26 cellular contexts compared by ENCODE assay signal in genomic region chr1:116440731-116441130, GRCh38.
A peak's percentile ranks its signal among the peaks of the same experiment; 100 is the strongest.
DNase-seq lines count a peak whose midpoint lies in the region; ATAC-seq, FAIRE-seq and TF ChIP-seq lines count a peak whose summit lies in the region.
"Had no signal": no experiment of that assay in that cellular context is flagged by ENCODE, and none has a peak within 500 bp of the region (broad histone marks: within the 10 kb centered on the region; RNA-seq: fewer than 3 reads in every experiment).

No MANE protein-coding gene starts in this region.

- POLR2A ChIA-PET in HEK293 (lab: Yijun Ruan, JAX), result no interaction called here
- POLR2A ChIA-PET in K562 (lab: Yijun Ruan, JAX), result interaction anchor here (1.0 kb wide), 1 partner anchor 22 kb away, joined by 5 read pairs; no protein-coding TSS in a partner anchor

- H3K4me3 Mint-ChIP-seq in neural progenitor cell, result no peak overlapping the region
- H3K4me3 Mint-ChIP-seq: CD4-positive, alpha-beta T cell; CD8-positive, alpha-beta memory T cell had no signal

- H3K9me3 Mint-ChIP-seq in neural progenitor cell, result no peaks in the 10 kb centered on the region
- H3K9me3 Mint-ChIP-seq: CD4-positive, alpha-beta T cell; CD8-positive, alpha-beta memory T cell had no signal

- no TSS peak for BruUV-seq in K562 (replicated peaks; lab: Mats Ljungman, UMichigan)

- H3K4me3 ChIP-seq in HEK293 (ENCODE audit: low read depth, low read length), result no peak overlapping the region
- H3K4me3 ChIP-seq in K562, result no peak overlapping the region
- no peak overlapping the region for H3K4me3 ChIP-seq in neural progenitor cell
- no peak overlapping the region for H3K4me3 ChIP-seq in thoracic aorta
- no peak overlapping the region for H3K4me3 ChIP-seq in lower leg skin (ENCODE audit: low read depth, poor library complexity, severe bottlenecking)
- H3K4me3 ChIP-seq in brain microvascular endothelial cell (ENCODE audit: low read depth, low read length), result no peak overlapping the region
- H3K4me3 ChIP-seq: A549; BLaER1 treated with 17β-estradiol and CSF1 and Interleukin-3, amounts not matched to agents 10 nM and 100 nM had no signal

- TF ChIP-seq POLR2A in K562 (conservative IDR thresholded peaks at IDR 0.05) (no peak), lower leg skin (IDR thresholded peaks at IDR 0.05) (no peak)

- H3K27me3 Mint-ChIP-seq in neural progenitor cell (ENCODE audit: insufficient read depth, low read depth), result peaks cover 2% of the 10 kb centered on the region

- TF ChIP-seq EP300 in K562 (IDR thresholded peaks at IDR 0.05; ENCODE audit: low read length), result no peak

- no peaks in the 10 kb centered on the region for H3K9me1 ChIP-seq in K562 (ENCODE audit: control insufficient read depth, insufficient read depth, low read length)

- peaks cover 19% of the 10 kb centered on the region for H3F3A ChIP-seq in neural progenitor cell (ENCODE audit: low read depth)

- no peak for TF ChIP-seq RAD21 in K562 (CRISPR knock-in tag; conservative IDR thresholded peaks at IDR 0.05 in 1 of 2, IDR thresholded peaks at IDR 0.05 in 1 of 2)

- no peaks in the 10 kb centered on the region for H3K36me3 Mint-ChIP-seq in neural progenitor cell
- H3K36me3 Mint-ChIP-seq: CD14-positive monocyte had no signal

- H3K4me2 ChIP-seq in K562 (ENCODE audit: insufficient read depth, low read length), result peak overlapping the region; percentile 40; the same call in 1 of the 2 replicates
- no peak overlapping the region for H3K4me2 ChIP-seq in neural progenitor cell
- H3K4me2 ChIP-seq: A549; BLaER1 treated with 17β-estradiol and CSF1 and Interleukin-3, amounts not matched to agents 10 nM and 100 nM had no signal

- CTCF ChIA-PET in HEK293 (lab: Yijun Ruan, JAX), result interaction anchor here (1.2 kb wide), 1 partner anchor 10 kb away, joined by 3 read pairs; no protein-coding TSS in a partner anchor
- CTCF ChIA-PET in K562 (lab: Yijun Ruan, JAX; ENCODE audit: low intra/inter-chr PET ratio), result no interaction called here

- TF ChIP-seq CTCF in HEK293 (tag by site-specific recombination; IDR thresholded peaks at IDR 0.05) (no peak), K562 (IDR thresholded peaks at IDR 0.05 in 2 of 3, conservative IDR thresholded peaks at IDR 0.05 in 1 of 3; ENCODE audit: insufficient read depth in 2 of 3, low read depth in 1 of 3, low read length in 3 of 3) (no peak), neural progenitor cell (IDR thresholded peaks at IDR 0.05) (no peak), thoracic aorta (IDR thresholded peaks at IDR 0.05) (no peak), lower leg skin (IDR thresholded peaks at IDR 0.05) (no peak), brain microvascular endothelial cell (IDR thresholded peaks at IDR 0.05; ENCODE audit: low read depth, low read length, missing control alignments) (no peak)

- intact Hi-C loops in K562 (cut with micrococcal nuclease) (no loop called here), lower leg skin (cut with DNase I; ENCODE audit: low total_unique reads) (no loop called here)

- H3K36me3 ChIP-seq in HEK293 (ENCODE audit: control insufficient read depth in 2 of 2, insufficient read depth in 1 of 2, low read length in 2 of 2), result no peaks in the 10 kb centered on the region
- no peaks in the 10 kb centered on the region for H3K36me3 ChIP-seq in K562 (ENCODE audit: control insufficient read depth, insufficient read depth, low read length)
- no peaks in the 10 kb centered on the region for H3K36me3 ChIP-seq in neural progenitor cell
- H3K36me3 ChIP-seq in thoracic aorta, result no peaks in the 10 kb centered on the region
- no peaks in the 10 kb centered on the region for H3K36me3 ChIP-seq in brain microvascular endothelial cell (replicated peaks)
- H3K36me3 ChIP-seq: BE2C had no signal

- 25% methylated on average over 4 of the region's 4 CpGs for WGBS in K562 (ENCODE audit: insufficient coverage, low coverage, missing lambda C conversion rate)
- 94 to 96% methylated on average over 4 of the region's 4 CpGs for WGBS in lower leg skin, 2 donors

- peak; percentile 84 for ATAC-seq in K562
- ATAC-seq in thoracic aorta (ENCODE audit: insufficient number of reproducible peaks, low FRiP score, low read depth), result no peak
- ATAC-seq: A549 had no signal

- no peaks in the 10 kb centered on the region for H3K4me1 Mint-ChIP-seq in neural progenitor cell
- H3K4me1 Mint-ChIP-seq: CD14-positive monocyte; CD8-positive, alpha-beta memory T cell had no signal

- H3K9me3 ChIP-seq in HEK293 (ENCODE audit: control insufficient read depth, insufficient read depth, low read depth, low read length), result no peaks in the 10 kb centered on the region
- H3K9me3 ChIP-seq in K562 (replicated peaks; ENCODE audit: control insufficient read depth, insufficient read depth, low read depth, low read length), result no peaks in the 10 kb centered on the region
- no peaks in the 10 kb centered on the region for H3K9me3 ChIP-seq in neural progenitor cell (ENCODE audit: low read depth)
- H3K9me3 ChIP-seq in thoracic aorta, result no peaks in the 10 kb centered on the region
- H3K9me3 ChIP-seq: A549; BE2C; BLaER1 treated with 17β-estradiol and CSF1 and Interleukin-3, amounts not matched to agents 10 nM and 100 nM had no signal

- DNase-seq in K562 (ENCODE audit: extremely low read depth in 1 of 4, low spot score in 3 of 4) (peak in 2 of 4 experiments; percentile 43 to 69), neural progenitor cell (ENCODE audit: low spot score) (no peak), thoracic aorta (ENCODE audit: low spot score) (no peak), lower leg skin (ENCODE audit: low spot score in 2 of 2) (no peak), NCI-H748 treated with DMSO at 0.1 percent for 48 hours (lab: John Stamatoyannopoulos, UW) (no peak), brain microvascular endothelial cell (no peak)
- DNase-seq in activated effector memory CD4-positive, alpha-beta T cell treated with Interleukin-2 at 50 U/mL for 16 hours, result no peak
- DNase-seq: 8988T; ACHN; AML-193; BE2C; CD4-positive, alpha-beta T cell; CD8-positive, alpha-beta memory T cell; DMS 273 treated with DMSO at 0.1 percent for 48 hours; DMS79; EL; GDM1; H7; HCEC 1CT had no signal

- H3K79me2 ChIP-seq in K562 (ENCODE audit: control insufficient read depth, insufficient read depth, low read length) (no peaks in the 10 kb centered on the region), neural progenitor cell (ENCODE audit: low read depth) (no peaks in the 10 kb centered on the region)

- FAIRE-seq in K562 (lab: Jason Lieb, UNC), result peak; percentile 23
- FAIRE-seq: A549, D721Med, GM12891, H1 had no signal

- H2AFZ ChIP-seq in K562 (ENCODE audit: low read depth, low read length) (peak overlapping the region; percentile 80), neural progenitor cell (replicated peaks) (peak overlapping the region; percentile 4)

- H3K4me1 ChIP-seq in HEK293 (ENCODE audit: control insufficient read depth, insufficient read depth, low read length), result no peaks in the 10 kb centered on the region
- peaks cover 4 to 5% of the 10 kb centered on the region in 2 experiments; a peak in 3 of 5 replicates for H3K4me1 ChIP-seq in K562 (replicated peaks in 1 of 2; ENCODE audit: control insufficient read depth in 2 of 2, insufficient read depth in 2 of 2, low read length in 2 of 2)
- no peaks in the 10 kb centered on the region for H3K4me1 ChIP-seq in neural progenitor cell
- H3K4me1 ChIP-seq in thoracic aorta (ENCODE audit: control insufficient read depth in 1 of 2, low read depth in 2 of 2), result peaks cover 4 to 35% of the 10 kb centered on the region in 2 donors
- H3K4me1 ChIP-seq: A549; BE2C; BLaER1 treated with 17β-estradiol and CSF1 and Interleukin-3, amounts not matched to agents 10 nM and 100 nM had no signal

- H4K20me1 ChIP-seq in K562 (replicated peaks; ENCODE audit: control insufficient read depth, insufficient read depth, low read length), result no peaks in the 10 kb centered on the region
- no peaks in the 10 kb centered on the region for H4K20me1 ChIP-seq in neural progenitor cell (ENCODE audit: low read depth)
- H4K20me1 ChIP-seq: BLaER1 treated with 17β-estradiol and CSF1 and Interleukin-3, amounts not matched to agents 10 nM and 100 nM had no signal

- H3K9ac ChIP-seq in K562 (ENCODE audit: insufficient read depth in 1 of 2, low read depth in 2 of 2, low read length in 2 of 2) (0 out of 4 replicates have a peak overlapping the region, but pooled peaks have one; percentile 7 to 9), neural progenitor cell (no peak overlapping the region)
- H3K9ac ChIP-seq: BLaER1 treated with 17β-estradiol and CSF1 and Interleukin-3, amounts not matched to agents 10 nM and 100 nM had no signal

- in situ Hi-C loops in K562 (cut with MboI), result no loop called here
- in situ Hi-C loops in brain microvascular endothelial cell (cut with HindIII; ENCODE audit: low pct_ligation_motif_present, low sequenced_read_pairs), result no loop called here

- no peak overlapping the region for H3K27ac Mint-ChIP-seq in neural progenitor cell
- H3K27ac Mint-ChIP-seq: CD4-positive, alpha-beta T cell; CD8-positive, alpha-beta memory T cell had no signal

- H3K27me3 ChIP-seq in K562 (ENCODE audit: control insufficient read depth in 2 of 2, insufficient read depth in 2 of 2, low read length in 2 of 2), result no peaks in the 10 kb centered on the region
- H3K27me3 ChIP-seq in neural progenitor cell, result no peaks in the 10 kb centered on the region
- H3K27me3 ChIP-seq in thoracic aorta (replicated peaks; ENCODE audit: insufficient read depth), result no peaks in the 10 kb centered on the region
- H3K27me3 ChIP-seq in brain microvascular endothelial cell (replicated peaks), result no peaks in the 10 kb centered on the region
- H3K27me3 ChIP-seq: BE2C; BLaER1 treated with 17β-estradiol and CSF1 and Interleukin-3, amounts not matched to agents 10 nM and 100 nM had no signal

- H3K27ac ChIP-seq in HEK293 (ENCODE audit: extremely low read depth, low read depth, low read length), result no peak overlapping the region
- no peak overlapping the region for H3K27ac ChIP-seq in K562 (ENCODE audit: extremely low read depth, low read depth, low read length)
- H3K27ac ChIP-seq in neural progenitor cell, result no peak overlapping the region
- peak overlapping the region; percentile 4 to 60 for H3K27ac ChIP-seq in thoracic aorta
- no peak overlapping the region for H3K27ac ChIP-seq in brain microvascular endothelial cell
- H3K27ac ChIP-seq: A549; BLaER1 treated with 17β-estradiol and CSF1 and Interleukin-3, amounts not matched to agents 10 nM and 100 nM had no signal

TF ChIP-seq in HEK293, 187 proteins besides CTCF, POLR2A, EP300 and RAD21:
- no peak for TF ChIP-seq EGR2 (tag by site-specific recombination; IDR thresholded peaks at IDR 0.05; ENCODE audit: low read depth)
- peak; percentile 46 for TF ChIP-seq ZIC2 (tag by site-specific recombination; IDR thresholded peaks at IDR 0.05)

TF ChIP-seq in K562, 482 proteins besides CTCF, POLR2A, EP300 and RAD21 (continues in another document):
- peak; percentile 16; the same call in 1 of the 2 replicates for TF ChIP-seq CXXC5 (CRISPR knock-in tag; IDR thresholded peaks at IDR 0.05)

Comparison
In these comparisons a context has a peak if more than half of its experiments do, and no peak if none do; other contexts are left out.
1. H3K27ac ChIP-seq: peak in thoracic aorta (2 of 2); none in HEK293 (single experiment), K562 (single experiment), neural progenitor cell (single experiment) and brain microvascular endothelial cell (single experiment).